23 cellular contexts compared by ENCODE assay signal in the genomic region with DNA sequence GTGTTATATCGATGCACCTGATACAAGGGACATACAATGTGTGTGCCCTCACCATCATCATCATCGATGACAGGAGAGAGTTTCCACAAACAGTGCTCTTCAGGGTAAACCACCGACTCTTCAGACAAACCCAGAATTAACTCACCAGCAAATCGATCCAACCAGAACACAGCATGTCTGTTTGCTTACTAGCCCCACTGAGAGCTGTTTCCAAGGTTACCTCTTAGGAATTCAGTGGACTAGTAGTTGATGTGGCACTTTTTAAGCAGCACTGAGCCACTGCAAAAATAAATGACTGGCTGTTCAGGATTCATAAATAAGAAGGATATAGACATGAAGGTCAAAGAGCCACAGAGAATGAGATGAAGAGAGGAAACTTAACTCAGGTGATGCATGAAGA.
DNase-seq lines count a peak whose midpoint lies in the region; ATAC-seq and TF ChIP-seq lines count a peak whose summit lies in the region.
"Had no signal": no experiment of that assay in that cellular context is flagged by ENCODE, and none has a peak within 500 bp of the region (broad histone marks: within the 10 kb centered on the region; RNA-seq: fewer than 3 reads in every experiment).

No MANE protein-coding gene starts in this region.

- 73% methylated on average over 4 of the region's 4 CpGs for WGBS in smooth muscle cell (ENCODE audit: low lambda C conversion rate)

- peaks cover 53% of the 10 kb centered on the region for H4K20me1 ChIP-seq in smooth muscle cell (ENCODE audit: low read depth)

- CTCF ChIA-PET in CD8-positive, alpha-beta memory T cell (lab: Charles Lee): no interaction called here

- H3K4me3 ChIP-seq in smooth muscle cell: no peak overlapping the region
- no peak overlapping the region for H3K4me3 ChIP-seq in CD8-positive, alpha-beta memory T cell (ENCODE audit: low read length)
- H3K4me3 ChIP-seq: ascending aorta, colonic mucosa, thoracic aorta had no signal

- no peak overlapping the region for H3K4me2 ChIP-seq in smooth muscle cell
- H3K4me2 ChIP-seq: KMS-11, SK-N-SH had no signal

- H3K9me3 ChIP-seq in smooth muscle cell (replicated peaks; ENCODE audit: low read depth): no peaks in the 10 kb centered on the region
- no peaks in the 10 kb centered on the region for H3K9me3 ChIP-seq in CD8-positive, alpha-beta memory T cell (ENCODE audit: low read length)
- H3K9me3 ChIP-seq: Caco-2, colonic mucosa, SK-N-SH, thoracic aorta had no signal

- H3K27me3 ChIP-seq in smooth muscle cell (ENCODE audit: low read depth): no peaks in the 10 kb centered on the region
- H3K27me3 ChIP-seq in CD8-positive, alpha-beta memory T cell (ENCODE audit: insufficient read depth, low read length, poor library complexity, severe bottlenecking): peaks cover 4% of the 10 kb centered on the region
- H3K27me3 ChIP-seq: ascending aorta, colonic mucosa had no signal

- no peak overlapping the region for H3K4me3 Mint-ChIP-seq in HFFc6
- no peak overlapping the region for H3K4me3 Mint-ChIP-seq in CD8-positive, alpha-beta memory T cell
- H3K4me3 Mint-ChIP-seq: activated CD8-positive, alpha-beta T cell treated with anti-CD3 and anti-CD28 coated beads, Interleukin-2, amount 10 ng/mL, durations not matched to agents 7 days and 5 days; activated naive CD4-positive, alpha-beta T cell treated with anti-CD3 and anti-CD28 coated beads, Interleukin-2, amount 10 ng/mL, durations not matched to agents 7 days and 5 days; activated T-cell treated with anti-CD3 and anti-CD28 coated beads, Interleukin-2, amount 50 U/mL, for 24 hours; B cell; memory B cell; T-helper 2 cell treated with Interferon-gamma antibody and Interleukin-4, amounts not matched to agents 5 μg/mL and 100 μg/mL, for 36 hours; WTC11 had no signal

- H3K9ac ChIP-seq in smooth muscle cell (ENCODE audit: low read depth): no peak overlapping the region
- H3K9ac ChIP-seq: KMS-11, SK-N-SH had no signal

- no peak for TF ChIP-seq CTCF in HFFc6 (IDR thresholded peaks at IDR 0.05)
- no peak for TF ChIP-seq CTCF in smooth muscle cell (IDR thresholded peaks at IDR 0.05; ENCODE audit: borderline replicate concordance, insufficient read depth, poor library complexity, severe bottlenecking)

- H3K4me1 Mint-ChIP-seq in HFFc6 (ENCODE audit: low read depth): peaks cover 85% of the 10 kb centered on the region
- no peaks in the 10 kb centered on the region for H3K4me1 Mint-ChIP-seq in CD8-positive, alpha-beta memory T cell
- H3K4me1 Mint-ChIP-seq: activated naive CD4-positive, alpha-beta T cell treated with anti-CD3 and anti-CD28 coated beads, Interleukin-2, amount 10 ng/mL, durations not matched to agents 7 days and 5 days; B cell; memory B cell had no signal

- peaks cover 11% of the 10 kb centered on the region for H3K27me3 Mint-ChIP-seq in HFFc6 (ENCODE audit: insufficient read depth)
- peaks cover 6 to 12% of the 10 kb centered on the region in 2 donors for H3K27me3 Mint-ChIP-seq in CD8-positive, alpha-beta memory T cell
- H3K27me3 Mint-ChIP-seq: activated T-cell treated with anti-CD3 and anti-CD28 coated beads, Interleukin-2, amount 50 U/mL, for 24 hours had no signal

- H3K9me3 Mint-ChIP-seq in HFFc6: no peaks in the 10 kb centered on the region
- peaks cover 2 to 9% (median 3%) of the 10 kb centered on the region in 5 donors for H3K9me3 Mint-ChIP-seq in CD8-positive, alpha-beta memory T cell

- no peaks in the 10 kb centered on the region for H3F3A ChIP-seq in smooth muscle cell (ENCODE audit: low read depth)

- peaks cover 50% of the 10 kb centered on the region for H3K36me3 Mint-ChIP-seq in HFFc6 (ENCODE audit: low read depth)
- peaks cover 0 to 8% (median 0%) of the 10 kb centered on the region in 3 donors for H3K36me3 Mint-ChIP-seq in CD8-positive, alpha-beta memory T cell
- H3K36me3 Mint-ChIP-seq: activated naive CD4-positive, alpha-beta T cell treated with anti-CD3 and anti-CD28 coated beads, Interleukin-2, amount 10 ng/mL, durations not matched to agents 7 days and 5 days; memory B cell had no signal

- peaks cover 8% of the 10 kb centered on the region for H3K36me3 ChIP-seq in smooth muscle cell (ENCODE audit: low read depth)
- no peaks in the 10 kb centered on the region for H3K36me3 ChIP-seq in CD8-positive, alpha-beta memory T cell (ENCODE audit: insufficient read depth, low read length)
- H3K36me3 ChIP-seq: ascending aorta, colonic mucosa, thoracic aorta had no signal

- POLR2A ChIA-PET in CD8-positive, alpha-beta memory T cell (lab: Charles Lee): no interaction called here

- peaks cover 23% of the 10 kb centered on the region for H3K4me1 ChIP-seq in smooth muscle cell (ENCODE audit: low read depth)
- no peaks in the 10 kb centered on the region for H3K4me1 ChIP-seq in CD8-positive, alpha-beta memory T cell (ENCODE audit: insufficient read depth, low read length)
- H3K4me1 ChIP-seq: Caco-2, colonic mucosa had no signal

- no peak overlapping the region for H2AFZ ChIP-seq in smooth muscle cell (ENCODE audit: low read depth)

- peaks cover 99% of the 10 kb centered on the region for H3K79me2 ChIP-seq in smooth muscle cell (ENCODE audit: low read depth)

- ATAC-seq in GM18907 (IDR thresholded peaks at IDR 0.05; ENCODE audit: unreplicated experiment): no peak
- ATAC-seq: activated CD8-positive, alpha-beta T cell treated with anti-CD3 and anti-CD28 coated beads, Interleukin-2, amount 10 ng/mL, durations not matched to agents 7 days and 5 days; WTC11 had no signal

- H3K27ac Mint-ChIP-seq in HFFc6: peak overlapping the region; percentile 94
- H3K27ac Mint-ChIP-seq in CD8-positive, alpha-beta memory T cell: no peak overlapping the region
- H3K27ac Mint-ChIP-seq: activated CD8-positive, alpha-beta T cell treated with anti-CD3 and anti-CD28 coated beads, Interleukin-2, amount 10 ng/mL, durations not matched to agents 7 days and 5 days; activated naive CD4-positive, alpha-beta T cell treated with anti-CD3 and anti-CD28 coated beads, Interleukin-2, amount 10 ng/mL, durations not matched to agents 7 days and 5 days; activated T-cell treated with anti-CD3 and anti-CD28 coated beads, Interleukin-2, amount 50 U/mL, for 24 hours; B cell; memory B cell; T-helper 2 cell treated with Interferon-gamma antibody and Interleukin-4, amounts not matched to agents 5 μg/mL and 100 μg/mL, for 36 hours; WTC11 had no signal

- H3K27ac ChIP-seq in angular gyrus (ENCODE audit: low read depth, low read length) (peak overlapping the region; percentile 64), smooth muscle cell (ENCODE audit: low read depth) (peak overlapping the region; percentile 61)
- no peak overlapping the region for H3K27ac ChIP-seq in CD8-positive, alpha-beta memory T cell (ENCODE audit: low read depth, low read length)
- H3K27ac ChIP-seq: colonic mucosa, KMS-11 had no signal

- DNase-seq in HFFc6 (no peak), iris pigment epithelial cell (ENCODE audit: low read depth) (peak; percentile 45), smooth muscle cell (lab: John Stamatoyannopoulos, UW; ENCODE audit: unreplicated experiment) (no peak), RPMI8226 (no peak)
- no peak for DNase-seq in CD8-positive, alpha-beta memory T cell
- DNase-seq: activated CD8-positive, alpha-beta T cell treated with anti-CD3 and anti-CD28 coated beads, Interleukin-2, amount 10 ng/mL, durations not matched to agents 7 days and 5 days; activated naive CD4-positive, alpha-beta T cell treated with anti-CD3 and anti-CD28 coated beads, Interleukin-2, amount 10 ng/mL, durations not matched to agents 7 days and 5 days; activated T-cell treated with anti-CD3 and anti-CD28 coated beads, Interleukin-2, amount 50 U/mL, for 24 hours; Caco-2; colonic mucosa; hypothalamus; kidney; NK-92 treated with Interleukin-12 subunit alpha and Interleukin-12 subunit beta, amount 100 ng/mL, for 24 hours; SK-N-SH had no signal
